8 cellular contexts compared by ENCODE assay signal in the genomic region with DNA sequence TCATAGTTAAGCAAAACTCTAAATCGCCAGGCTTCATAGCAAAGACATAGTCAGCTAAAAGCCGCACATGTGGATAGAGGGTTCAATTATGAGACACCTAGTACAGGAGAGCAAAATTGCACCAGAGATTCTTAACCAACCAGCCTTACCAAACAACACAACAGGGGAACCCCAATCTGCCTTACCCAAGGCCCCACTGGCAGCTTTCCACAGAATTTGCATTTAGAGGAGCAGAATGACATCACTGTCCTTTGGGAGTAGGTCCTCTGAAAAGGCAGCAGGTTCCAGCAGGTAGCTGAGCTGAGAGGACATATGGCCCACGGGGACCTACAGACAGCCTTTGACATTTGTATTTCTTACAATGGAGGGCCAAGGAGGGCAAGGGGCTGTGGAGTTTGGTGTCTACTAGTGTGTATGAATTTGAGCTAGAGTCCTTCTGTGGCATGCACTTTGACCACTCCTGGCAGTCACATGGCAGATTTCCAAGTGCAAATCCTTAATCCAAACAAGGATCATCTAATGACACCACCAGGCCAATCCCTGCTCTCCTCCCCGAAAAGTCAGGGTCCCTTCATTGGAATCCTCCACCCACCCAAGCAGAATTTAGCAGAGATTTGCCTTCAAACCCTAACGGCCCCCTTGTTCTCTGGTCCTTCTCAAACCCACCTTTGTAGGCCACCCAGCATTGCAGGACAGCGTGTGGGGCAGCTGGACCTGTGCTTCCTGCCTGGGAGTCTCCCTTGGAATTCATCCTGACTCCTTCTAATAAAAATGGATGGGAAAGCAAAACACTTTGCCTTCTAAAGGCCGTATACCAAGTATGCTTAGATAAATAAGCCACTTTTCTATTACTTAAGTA.
DNase-seq lines count a peak whose midpoint lies in the region; ATAC-seq and TF ChIP-seq lines count a peak whose summit lies in the region.

No MANE protein-coding gene starts in this region.

- no peak overlapping the region for H3K27ac Mint-ChIP-seq in Calu3 (ENCODE audit: unreplicated experiment)

- CTCF ChIA-PET in Calu3 (lab: Charles Lee) = interaction anchor here (0.7 kb wide), 2 partner anchors 37 to 1064 kb away, joined by 3 to 4 read pairs; no protein-coding TSS in a partner anchor

- no peaks in the 10 kb centered on the region for H3K27me3 Mint-ChIP-seq in Calu3 (ENCODE audit: unreplicated experiment)

- H3K9me3 Mint-ChIP-seq in Calu3 (ENCODE audit: low read depth, unreplicated experiment) = no peaks in the 10 kb centered on the region

- H3K4me1 Mint-ChIP-seq in Calu3 (ENCODE audit: low read depth, unreplicated experiment) = no peaks in the 10 kb centered on the region

- no peak for TF ChIP-seq EP300 in esophagus muscularis mucosa (IDR thresholded peaks at IDR 0.05)

- intact Hi-C loops in esophagus muscularis mucosa (cut with DNase I) (no loop called here), Calu3 (cut with micrococcal nuclease; ENCODE audit: unreplicated experiment) (no loop called here)

- H3K4me1 ChIP-seq in esophagus muscularis mucosa = no peaks in the 10 kb centered on the region

- H3K36me3 ChIP-seq in esophagus muscularis mucosa = no peaks in the 10 kb centered on the region

- H3K36me3 Mint-ChIP-seq in Calu3 (ENCODE audit: insufficient read depth, unreplicated experiment) = no peaks in the 10 kb centered on the region

- no peaks in the 10 kb centered on the region for H3K9me3 ChIP-seq in esophagus muscularis mucosa

- no peak for TF ChIP-seq CTCF in esophagus muscularis mucosa (IDR thresholded peaks at IDR 0.05)
- no peak for TF ChIP-seq CTCF in Calu3 (IDR thresholded peaks at IDR 0.05; ENCODE audit: unreplicated experiment)

- ATAC-seq in GM18511 (IDR thresholded peaks at IDR 0.05; ENCODE audit: unreplicated experiment) (peak; percentile 96), GM21515 (IDR thresholded peaks at IDR 0.05; ENCODE audit: unreplicated experiment) (peak; percentile 93), HG03342 (IDR thresholded peaks at IDR 0.05; ENCODE audit: unreplicated experiment) (peak; percentile 98)

- in situ Hi-C loops in KBM-7 (cut with MboI; ENCODE audit: low pct_unique_long_range_greater_than_20kb, low sequenced_read_pairs) = no loop called here

- 81% methylated on average over 7 of the region's 7 CpGs for WGBS in esophagus muscularis mucosa

- no TSS peak for BruUV-seq in Calu3 (replicated peaks; lab: Mats Ljungman, UMichigan)

- no peak for TF ChIP-seq POLR2A in esophagus muscularis mucosa (IDR thresholded peaks at IDR 0.05; ENCODE audit: low read depth)

- H3K27ac ChIP-seq in esophagus muscularis mucosa (replicated peaks in 1 of 4) = no peak overlapping the region

- no peaks in the 10 kb centered on the region for H3K27me3 ChIP-seq in esophagus muscularis mucosa

- no peak overlapping the region for H3K4me3 ChIP-seq in esophagus muscularis mucosa

- peak; percentile 91 for DNase-seq in esophagus muscularis mucosa (ENCODE audit: extremely low spot score)
- DNase-seq in activated naive CD4-positive, alpha-beta T cell (lab: John Stamatoyannopoulos, UW) = no peak
- DNase-seq in stimulated activated CD4-positive, alpha-beta T cell treated with anti-CD3 and anti-CD28 coated beads, Interleukin-4, amount 100 ng/mL, for 4 hours = no peak
- no peak for DNase-seq in Calu3
- DNase-seq in KBM-7 = no peak

- no peak overlapping the region for H3K4me3 Mint-ChIP-seq in Calu3 (ENCODE audit: low read depth, unreplicated experiment)
